In the genomic region with DNA sequence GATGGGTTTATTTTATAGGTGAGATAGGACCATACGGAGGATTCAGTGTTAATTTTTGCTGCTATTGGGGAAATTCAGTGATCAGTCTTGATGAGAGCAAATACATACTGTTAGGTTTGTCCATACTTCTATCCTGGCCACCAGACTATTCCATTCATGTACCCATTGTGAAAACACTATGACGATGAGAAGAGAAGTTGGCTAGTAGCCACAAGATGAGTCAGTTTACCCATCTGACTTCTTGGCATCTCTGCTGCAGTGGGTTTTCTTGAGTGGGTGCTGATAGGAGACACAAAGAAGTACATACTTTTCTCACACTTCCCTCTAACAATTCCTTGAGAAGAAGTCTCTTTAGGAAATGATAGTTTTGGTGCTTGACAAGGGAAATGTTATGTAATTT, we compare ENCODE assay signal across 13 cellular contexts.
"Had no signal": no experiment of that assay in that cellular context is flagged by ENCODE, and none has a peak within 500 bp of the region (broad histone marks: within the 10 kb centered on the region; RNA-seq: fewer than 3 reads in every experiment).

No MANE protein-coding gene starts in this region.

- DNase-seq: activated B cell treated with CpG ODN at 0.5 μM for 24 hours; activated CD4-positive, alpha-beta T cell treated with anti-CD3 and anti-CD28 coated beads, Interleukin-2, amount 10 ng/mL, durations not matched to agents 24 days and 14 days; activated naive CD4-positive, alpha-beta T cell treated with anti-CD3 and anti-CD28 coated beads, Interleukin-2, amount 50 U/mL, for 16 hours; adrenal gland; colonic mucosa; natural killer cell; nucleus accumbens; right lobe of liver; stimulated activated naive CD4-positive, alpha-beta T cell; substantia nigra; transverse colon had no signal

- ATAC-seq: natural killer cell, right lobe of liver had no signal

- H3K4me3 ChIP-seq: adrenal gland, cardiac muscle cell, colonic mucosa, right lobe of liver, SK-N-MC, transverse colon had no signal
